ENCODE assay signal across 1 cellular context in the genomic region with DNA sequence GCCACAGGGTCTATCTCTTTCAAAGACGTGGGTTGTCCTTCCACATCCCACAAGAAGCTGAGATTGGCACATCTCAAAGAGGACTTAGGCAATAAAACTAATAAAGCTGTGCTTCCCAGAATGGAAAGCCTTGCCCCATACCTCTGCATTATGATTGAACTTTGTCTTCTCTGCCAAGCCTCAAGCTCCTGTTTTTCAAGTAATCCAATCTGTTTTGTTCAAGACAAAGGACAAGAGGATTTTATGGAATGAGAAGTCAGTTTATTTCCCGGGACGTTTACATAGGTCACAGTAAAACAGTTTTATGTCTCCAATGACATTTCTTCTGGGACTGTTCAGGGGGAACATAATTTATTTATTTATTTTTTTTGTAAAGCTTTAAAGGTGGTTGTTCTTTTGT.
TF ChIP-seq lines count a peak whose summit lies in the region.

No MANE protein-coding gene starts in this region.

TF ChIP-seq in HepG2, 621 proteins besides CTCF, POLR2A, EP300 and RAD21 (continued from another document):
- TF ChIP-seq ZUFSP (CRISPR knock-in tag; IDR thresholded peaks at IDR 0.05; ENCODE audit: borderline replicate concordance) = no peak
- no peak for TF ChIP-seq ZBTB21 (CRISPR knock-in tag; IDR thresholded peaks at IDR 0.05)
- TF ChIP-seq ZBTB26 (CRISPR knock-in tag; IDR thresholded peaks at IDR 0.05; ENCODE audit: borderline replicate concordance) = no peak
- TF ChIP-seq ZNF891 (CRISPR knock-in tag; IDR thresholded peaks at IDR 0.05) = no peak
- no peak for TF ChIP-seq ZNF569 (CRISPR knock-in tag; IDR thresholded peaks at IDR 0.05; ENCODE audit: borderline replicate concordance)
- TF ChIP-seq ZNF589 (CRISPR knock-in tag; conservative IDR thresholded peaks at IDR 0.05) = no peak
- TF ChIP-seq, protein P1, sequence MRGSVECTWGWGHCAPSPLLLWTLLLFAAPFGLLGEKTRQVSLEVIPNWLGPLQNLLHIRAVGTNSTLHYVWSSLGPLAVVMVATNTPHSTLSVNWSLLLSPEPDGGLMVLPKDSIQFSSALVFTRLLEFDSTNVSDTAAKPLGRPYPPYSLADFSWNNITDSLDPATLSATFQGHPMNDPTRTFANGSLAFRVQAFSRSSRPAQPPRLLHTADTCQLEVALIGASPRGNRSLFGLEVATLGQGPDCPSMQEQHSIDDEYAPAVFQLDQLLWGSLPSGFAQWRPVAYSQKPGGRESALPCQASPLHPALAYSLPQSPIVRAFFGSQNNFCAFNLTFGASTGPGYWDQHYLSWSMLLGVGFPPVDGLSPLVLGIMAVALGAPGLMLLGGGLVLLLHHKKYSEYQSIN (CRISPR knock-in tag; IDR thresholded peaks at IDR 0.05; ENCODE audit: borderline replicate concordance) = no peak
